ENCODE assay signal across 1 cellular context in the genomic region with DNA sequence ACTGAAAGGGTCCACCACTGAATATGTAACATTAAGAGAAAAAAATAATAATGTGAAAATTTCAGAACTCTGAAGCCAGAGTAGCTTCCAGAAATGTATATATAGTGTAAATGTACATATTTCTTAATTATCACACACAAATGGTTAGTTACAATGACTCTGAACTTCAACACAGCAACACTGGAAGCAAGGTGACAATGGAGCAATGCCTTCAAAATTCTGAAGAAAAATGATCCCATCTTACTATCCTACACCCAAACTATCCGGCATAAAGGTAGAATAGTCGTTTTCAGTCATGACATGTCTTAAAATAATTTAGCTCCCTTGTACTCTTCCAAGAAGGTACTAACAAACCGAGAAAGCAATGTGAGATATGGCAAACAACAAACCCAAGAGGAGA.
TF ChIP-seq lines count a peak whose summit lies in the region.

No MANE protein-coding gene starts in this region.

TF ChIP-seq in GM12878, 131 proteins besides CTCF, POLR2A, EP300 and RAD21:
- TF ChIP-seq CBFB (IDR thresholded peaks at IDR 0.05; ENCODE audit: low read depth): no peak
- TF ChIP-seq CBX5 (IDR thresholded peaks at IDR 0.05; ENCODE audit: low read depth): peak; percentile 61; the same call in 1 of the 2 replicates
